Comparison of ENCODE assay signal across 1 cellular context in the genomic region with DNA sequence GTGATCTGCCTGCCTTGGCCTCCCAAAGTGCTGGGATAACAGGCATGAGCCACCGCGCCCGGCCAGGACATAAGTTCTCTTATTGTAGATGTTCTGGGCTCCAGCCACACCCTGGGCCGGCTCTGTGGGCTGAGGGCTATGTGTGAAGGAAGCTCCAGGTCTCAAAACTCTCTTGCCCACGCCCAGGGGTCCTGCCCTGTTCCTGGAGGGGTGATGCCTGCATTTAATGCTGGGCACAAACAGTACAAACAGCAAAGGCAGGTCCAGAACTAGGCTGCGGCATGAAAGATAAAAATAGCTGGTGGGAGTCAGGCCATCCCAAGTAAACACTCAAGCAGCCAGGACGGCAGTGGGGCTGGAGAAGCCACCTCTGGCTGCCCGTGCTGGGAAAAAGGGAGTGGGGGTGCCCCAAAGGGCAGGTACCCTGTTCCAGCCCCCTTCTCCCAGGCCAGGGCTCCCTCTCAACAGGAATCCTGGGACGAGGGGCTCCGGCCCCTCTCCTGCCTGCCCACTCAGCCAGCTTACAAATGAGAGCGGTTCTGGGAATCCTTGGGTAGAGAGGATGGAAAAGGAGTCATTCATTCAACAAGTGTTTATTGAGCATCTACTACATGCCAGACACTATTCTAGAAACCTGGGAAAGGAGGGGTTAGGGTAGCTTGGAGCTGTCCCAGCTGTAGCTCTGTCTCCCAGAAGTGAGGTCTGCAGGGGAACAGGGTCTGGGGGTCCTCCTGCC.
TF ChIP-seq lines count a peak whose summit lies in the region.

No MANE protein-coding gene starts in this region.

TF ChIP-seq in K562, 482 proteins besides CTCF, POLR2A, EP300 and RAD21:
- TF ChIP-seq ZNF24 (IDR thresholded peaks at IDR 0.05) (peak; percentile 74), BCOR (IDR thresholded peaks at IDR 0.05) (peak; percentile 66), KDM1A (IDR thresholded peaks at IDR 0.05) (peak in 1 of 2 experiments; percentile 32; a peak in 1 of 4 replicates), BRF1 (IDR thresholded peaks at IDR 0.05; ENCODE audit: borderline replicate concordance, extremely low read depth, insufficient read length) (no peak)
TF ChIP-seq in K562: peak in this region for 3.
